In genomic region chr2:168034586-168034985, GRCh38 we compare ENCODE assay signal across 16 cellular contexts.
DNase-seq lines count a peak whose midpoint lies in the region; ATAC-seq lines count a peak whose summit lies in the region.
"Had no signal": no experiment of that assay in that cellular context is flagged by ENCODE, and none has a peak within 500 bp of the region (broad histone marks: within the 10 kb centered on the region; RNA-seq: fewer than 3 reads in every experiment).

No MANE protein-coding gene starts in this region.

- H3K27me3 Mint-ChIP-seq in stimulated activated memory B cell treated with anti-CD40 and anti-IgM and Interleukin-4, amounts not matched to agents 10 μg/mL and 1 μg/mL and 100 μg/mL, for 72 hours: no peaks in the 10 kb centered on the region

- ATAC-seq in GM21423 (IDR thresholded peaks at IDR 0.05; ENCODE audit: unreplicated experiment): no peak
- no peak for ATAC-seq in stimulated activated memory B cell treated with anti-CD40 and anti-IgM and Interleukin-4, amounts not matched to agents 10 μg/mL and 1 μg/mL and 100 μg/mL, for 72 hours
- ATAC-seq: K562, Right ventricle myocardium inferior had no signal

- no peak overlapping the region for H3K27ac Mint-ChIP-seq in stimulated activated memory B cell treated with anti-CD40 and anti-IgM and Interleukin-4, amounts not matched to agents 10 μg/mL and 1 μg/mL and 100 μg/mL, for 72 hours

- H3K9me3 Mint-ChIP-seq in stimulated activated memory B cell treated with anti-CD40 and anti-IgM and Interleukin-4, amounts not matched to agents 10 μg/mL and 1 μg/mL and 100 μg/mL, for 72 hours: no peaks in the 10 kb centered on the region

- H3K4me3 Mint-ChIP-seq in stimulated activated memory B cell treated with anti-CD40 and anti-IgM and Interleukin-4, amounts not matched to agents 10 μg/mL and 1 μg/mL and 100 μg/mL, for 72 hours: no peak overlapping the region

- peaks cover 17% of the 10 kb centered on the region for H3K36me3 Mint-ChIP-seq in stimulated activated memory B cell treated with anti-CD40 and anti-IgM and Interleukin-4, amounts not matched to agents 10 μg/mL and 1 μg/mL and 100 μg/mL, for 72 hours

- peaks cover 41% of the 10 kb centered on the region for H3K4me1 Mint-ChIP-seq in stimulated activated memory B cell treated with anti-CD40 and anti-IgM and Interleukin-4, amounts not matched to agents 10 μg/mL and 1 μg/mL and 100 μg/mL, for 72 hours

- DNase-seq in NCI-H1417 (lab: John Stamatoyannopoulos, UW) (peak in 2 of 3 experiments; percentile 10 to 60), NCI-H1417 treated with DMSO at 0.1 percent for 48 hours (lab: John Stamatoyannopoulos, UW) (no peak), NCI-H1105 treated with DMSO at 0.1 percent for 48 hours (lab: John Stamatoyannopoulos, UW) (peak; percentile 35), NCI-H82 (lab: John Stamatoyannopoulos, UW) (peak; percentile 79), cerebellum (ENCODE audit: low spot score) (peak; percentile 13), pons (ENCODE audit: low spot score) (no peak)
- DNase-seq: AML-193, DMS79 treated with DMSO at 0.1 percent for 48 hours, NCI-H1436, NCI-H2029 treated with DMSO at 0.1 percent for 48 hours, NCI-H446 treated with DMSO at 0.1 percent for 48 hours, T-helper 2 cell had no signal

Comparison
In these comparisons a context has a peak if more than half of its experiments do, and no peak if none do; other contexts are left out.
1. DNase-seq: peak in NCI-H1417 (2 of 3), NCI-H1105 treated with DMSO at 0.1 percent for 48 hours (single experiment), NCI-H82 (single experiment) and cerebellum (single experiment); none in NCI-H1417 treated with DMSO at 0.1 percent for 48 hours (single experiment) and pons (single experiment).